ENCODE assay signal across 16 cellular contexts in genomic region chr13:26370495-26370990, GRCh38.
"Had no signal": no experiment of that assay in that cellular context is flagged by ENCODE, and none has a peak within 500 bp of the region (broad histone marks: within the 10 kb centered on the region; RNA-seq: fewer than 3 reads in every experiment).

No MANE protein-coding gene starts in this region.

- H3K27ac ChIP-seq: esophagus muscularis mucosa, foreskin keratinocyte, gastroesophageal sphincter, heart left ventricle, left lung, lower lobe of right lung had no signal

- H3K9me3 Mint-ChIP-seq: dendritic cell treated with granulocyte-macrophage colony-stimulating factor and Interleukin-4, amounts not matched to agents 40 ng/mL and 50 ng/mL, for 4 days; effector memory CD8-positive, alpha-beta T cell; endodermal cell had no signal

- H3K27ac Mint-ChIP-seq: dendritic cell treated with granulocyte-macrophage colony-stimulating factor and Interleukin-4, amounts not matched to agents 40 ng/mL and 50 ng/mL, for 4 days; effector memory CD8-positive, alpha-beta T cell; endodermal cell had no signal

- H3K9me3 ChIP-seq: esophagus muscularis mucosa, gastroesophageal sphincter, heart left ventricle, left lung, lower lobe of right lung had no signal

- H3K27me3 ChIP-seq: esophagus muscularis mucosa, foreskin keratinocyte, gastroesophageal sphincter, heart left ventricle, left lung had no signal

- DNase-seq: cortex of kidney; effector CD8-positive, alpha-beta T cell; effector memory CD8-positive, alpha-beta T cell; endodermal cell; foreskin keratinocyte; heart left ventricle; hippocampal formation; left cardiac atrium; left lung; left ventricle myocardium superior; lower lobe of right lung; mesenchymal stem cell; midbrain had no signal

- H3K4me1 ChIP-seq: foreskin keratinocyte, gastroesophageal sphincter, left lung, lower lobe of right lung had no signal

- H3K4me1 Mint-ChIP-seq: endodermal cell had no signal

- H3K4me3 Mint-ChIP-seq: dendritic cell treated with granulocyte-macrophage colony-stimulating factor and Interleukin-4, amounts not matched to agents 40 ng/mL and 50 ng/mL, for 4 days; effector memory CD8-positive, alpha-beta T cell; endodermal cell had no signal

- ATAC-seq: effector memory CD8-positive, alpha-beta T cell; foreskin keratinocyte; gastroesophageal sphincter; heart left ventricle; left cardiac atrium; left lung; left ventricle myocardium superior; lower lobe of right lung had no signal

- H3K4me3 ChIP-seq: esophagus muscularis mucosa, gastroesophageal sphincter, heart left ventricle, left lung, lower lobe of right lung had no signal

- H3K36me3 ChIP-seq: left lung, lower lobe of right lung had no signal

- H3K27me3 Mint-ChIP-seq: dendritic cell treated with granulocyte-macrophage colony-stimulating factor and Interleukin-4, amounts not matched to agents 40 ng/mL and 50 ng/mL, for 4 days; effector memory CD8-positive, alpha-beta T cell had no signal
